Comparison of ENCODE assay signal across 13 cellular contexts in genomic region chr1:45569571-45569961, GRCh38. TPM values are rescaled to one million over a fixed set of nuclear protein-coding genes. Genes with fewer than 3 reads are reported as not detected.
A peak's percentile ranks its signal among the peaks of the same experiment; 100 is the strongest.
DNase-seq lines count a peak whose midpoint lies in the region; ATAC-seq and TF ChIP-seq lines count a peak whose summit lies in the region.
"Had no signal": no experiment of that assay in that cellular context is flagged by ENCODE, and none has a peak within 500 bp of the region (broad histone marks: within the 10 kb centered on the region; RNA-seq: fewer than 3 reads in every experiment).

No MANE protein-coding gene starts in this region.

- peaks cover 65% of the 10 kb centered on the region for H3K36me3 Mint-ChIP-seq in activated T-cell treated with anti-CD3 and anti-CD28 coated beads, Interleukin-2, amount 50 U/mL, for 24 hours (ENCODE audit: low read depth)
- peaks cover 10% of the 10 kb centered on the region for H3K36me3 Mint-ChIP-seq in natural killer cell treated with Interleukin-12 subunit alpha and Interleukin-12 subunit beta and Interleukin-15 and Interleukin-18, amount 100 ng/mL, for 72 hours

- H3K36me3 ChIP-seq in RWPE2 (ENCODE audit: low read depth) (peaks cover 29% of the 10 kb centered on the region), gastroesophageal sphincter (peaks cover 0 to 41% of the 10 kb centered on the region in 2 donors)

- no peak overlapping the region for H3K27ac ChIP-seq in RWPE2 (ENCODE audit: poor library complexity, severe bottlenecking)
- peak overlapping the region in 3 of 4 donors; percentile 22 to 60 (median 48) for H3K27ac ChIP-seq in gastroesophageal sphincter
- H3K27ac ChIP-seq: parathyroid adenoma had no signal

- TF ChIP-seq CTCF in RWPE2 (IDR thresholded peaks at IDR 0.05; ENCODE audit: poor library complexity, severe bottlenecking) (no peak), gastroesophageal sphincter (IDR thresholded peaks at IDR 0.05) (no peak)

- WGBS in gastroesophageal sphincter (ENCODE audit: low coverage in 1 of 2), 2 donors, result 26% methylated on average over 4 of the region's 4 CpGs; no CpG with 5 or more reads in 1 of the 2 donors

- H3K4me1 ChIP-seq in RWPE2 (ENCODE audit: insufficient read depth, poor library complexity, severe bottlenecking), result no peaks in the 10 kb centered on the region
- H3K4me1 ChIP-seq in gastroesophageal sphincter, result peaks cover 0 to 21% (median 9%) of the 10 kb centered on the region in 3 donors
- H3K4me1 ChIP-seq: parathyroid adenoma had no signal

- no peak overlapping the region for H3K4me3 Mint-ChIP-seq in activated T-cell treated with anti-CD3 and anti-CD28 coated beads, Interleukin-2, amount 50 U/mL, for 24 hours
- no peak overlapping the region for H3K4me3 Mint-ChIP-seq in natural killer cell treated with Interleukin-12 subunit alpha and Interleukin-12 subunit beta and Interleukin-15 and Interleukin-18, amount 100 ng/mL, for 72 hours
- H3K4me3 Mint-ChIP-seq: activated CD4-positive, alpha-beta T cell treated with anti-CD3 and anti-CD28 coated beads for 36 hours; CD4-positive, alpha-beta T cell; H9 had no signal

- DNase-seq in activated T-cell treated with anti-CD3 and anti-CD28 coated beads, Interleukin-2, amount 50 U/mL, for 24 hours, result no peak
- DNase-seq in activated T-cell treated with anti-CD3 and anti-CD28 coated beads, Interleukin-2, amount 50 U/mL, for 48 hours, result no peak
- no peak for DNase-seq in RWPE2 (ENCODE audit: low spot score)
- no peak for DNase-seq in natural killer cell treated with Interleukin-12 subunit alpha and Interleukin-12 subunit beta and Interleukin-15 and Interleukin-18, amount 100 ng/mL, for 72 hours (ENCODE audit: low spot score)
- no peak for DNase-seq in NCI-H1417 treated with DMSO at 0.1 percent for 48 hours (lab: John Stamatoyannopoulos, UW)
- no peak for DNase-seq in OCI-M2 (lab: John Stamatoyannopoulos, UW; ENCODE audit: unreplicated experiment)
- no peak for DNase-seq in germinal center (ENCODE audit: low spot score)

- H3K9me3 ChIP-seq in RWPE2 (ENCODE audit: severe bottlenecking) (no peaks in the 10 kb centered on the region), gastroesophageal sphincter (no peaks in the 10 kb centered on the region)

- TF ChIP-seq POLR2A in gastroesophageal sphincter (IDR thresholded peaks at IDR 0.05), result no peak

- no peak for TF ChIP-seq EP300 in gastroesophageal sphincter (IDR thresholded peaks at IDR 0.05)

- no peaks in the 10 kb centered on the region for H3K9me3 Mint-ChIP-seq in activated T-cell treated with anti-CD3 and anti-CD28 coated beads, Interleukin-2, amount 50 U/mL, for 24 hours
- no peaks in the 10 kb centered on the region for H3K9me3 Mint-ChIP-seq in natural killer cell treated with Interleukin-12 subunit alpha and Interleukin-12 subunit beta and Interleukin-15 and Interleukin-18, amount 100 ng/mL, for 72 hours
- H3K9me3 Mint-ChIP-seq: CD4-positive, alpha-beta T cell; H9 had no signal

- H3K27me3 ChIP-seq in RWPE2 (ENCODE audit: insufficient read depth, poor library complexity, severe bottlenecking) (no peaks in the 10 kb centered on the region), gastroesophageal sphincter (no peaks in the 10 kb centered on the region)

- H3K4me1 Mint-ChIP-seq in activated T-cell treated with anti-CD3 and anti-CD28 coated beads, Interleukin-2, amount 50 U/mL, for 24 hours (ENCODE audit: low read depth), result no peaks in the 10 kb centered on the region
- peaks cover 0 to 3% of the 10 kb centered on the region in 2 donors for H3K4me1 Mint-ChIP-seq in natural killer cell treated with Interleukin-12 subunit alpha and Interleukin-12 subunit beta and Interleukin-15 and Interleukin-18, amount 100 ng/mL, for 72 hours (ENCODE audit: low read depth in 2 of 2)
- H3K4me1 Mint-ChIP-seq: activated CD4-positive, alpha-beta T cell treated with anti-CD3 and anti-CD28 coated beads for 36 hours had no signal

- no peaks in the 10 kb centered on the region for H3K27me3 Mint-ChIP-seq in activated T-cell treated with anti-CD3 and anti-CD28 coated beads, Interleukin-2, amount 50 U/mL, for 24 hours
- no peaks in the 10 kb centered on the region for H3K27me3 Mint-ChIP-seq in natural killer cell treated with Interleukin-12 subunit alpha and Interleukin-12 subunit beta and Interleukin-15 and Interleukin-18, amount 100 ng/mL, for 72 hours
- H3K27me3 Mint-ChIP-seq: activated CD4-positive, alpha-beta T cell treated with anti-CD3 and anti-CD28 coated beads for 36 hours; CD4-positive, alpha-beta T cell had no signal

- H3K4me3 ChIP-seq in RWPE2 (ENCODE audit: severe bottlenecking) (no peak overlapping the region), gastroesophageal sphincter (no peak overlapping the region)

- peak overlapping the region; percentile 4 for H3K27ac Mint-ChIP-seq in activated T-cell treated with anti-CD3 and anti-CD28 coated beads, Interleukin-2, amount 50 U/mL, for 24 hours
- H3K27ac Mint-ChIP-seq in natural killer cell treated with Interleukin-12 subunit alpha and Interleukin-12 subunit beta and Interleukin-15 and Interleukin-18, amount 100 ng/mL, for 72 hours, result no peak overlapping the region
- H3K27ac Mint-ChIP-seq: activated CD4-positive, alpha-beta T cell treated with anti-CD3 and anti-CD28 coated beads for 36 hours; CD4-positive, alpha-beta T cell had no signal

- ATAC-seq in RWPE2 (ENCODE audit: low read depth) (peak; percentile 22; the same call in 2 of the 3 replicates), gastroesophageal sphincter (no peak)
- no peak for ATAC-seq in natural killer cell treated with Interleukin-12 subunit alpha and Interleukin-12 subunit beta and Interleukin-15 and Interleukin-18, amount 100 ng/mL, for 72 hours

RNA-seq across cellular contexts. Expression of gene NASP, which starts 14.3 kb away (rescaled TPM):
- total RNA-seq in gastroesophageal sphincter, result 10 to 100 TPM; 44.3 to 79.7 (median 54.2) TPM
- 100 to 1,000 TPM; 145 to 291 TPM for total RNA-seq in natural killer cell treated with Interleukin-12 subunit alpha and Interleukin-12 subunit beta and Interleukin-15 and Interleukin-18, amount 100 ng/mL, for 72 hours

RNA-seq across cellular contexts. Expression of gene AKR1A1, which starts 18.9 kb away (rescaled TPM):
- total RNA-seq in gastroesophageal sphincter, result 10 to 100 TPM; 43.0 to 56.9 (median 46.5) TPM
- total RNA-seq in natural killer cell treated with Interleukin-12 subunit alpha and Interleukin-12 subunit beta and Interleukin-15 and Interleukin-18, amount 100 ng/mL, for 72 hours, result 100 to 1,000 TPM; 137 to 181 TPM

RNA-seq across cellular contexts. Expression of gene PRDX1, which starts 47.9 kb away (rescaled TPM):
- total RNA-seq in gastroesophageal sphincter, result 100 to 1,000 TPM; 305 to 575 (median 359) TPM
- total RNA-seq in natural killer cell treated with Interleukin-12 subunit alpha and Interleukin-12 subunit beta and Interleukin-15 and Interleukin-18, amount 100 ng/mL, for 72 hours, result 100 to 1,000 TPM; 246 to 396 TPM

RNA-seq across cellular contexts. Expression of gene CCDC17, which starts 54.3 kb away (rescaled TPM):
- 1 to 10 TPM; 1.2 to 4.7 (median 1.6) TPM for total RNA-seq in gastroesophageal sphincter
- 1 to 10 TPM; 4.4 to 6.9 TPM for total RNA-seq in natural killer cell treated with Interleukin-12 subunit alpha and Interleukin-12 subunit beta and Interleukin-15 and Interleukin-18, amount 100 ng/mL, for 72 hours
- total RNA-seq: epithelial cell of proximal tubule had no signal
